ENCODE assay signal across 12 cellular contexts in genomic region chr2:174667461-174667860, GRCh38.
DNase-seq lines count a peak whose midpoint lies in the region; TF ChIP-seq lines count a peak whose summit lies in the region.
"Had no signal": no experiment of that assay in that cellular context is flagged by ENCODE, and none has a peak within 500 bp of the region (broad histone marks: within the 10 kb centered on the region; RNA-seq: fewer than 3 reads in every experiment).

No MANE protein-coding gene starts in this region.

- no peak overlapping the region for H4K8ac ChIP-seq in mesendoderm (ENCODE audit: low read depth, low read length)

- H3K4me1 ChIP-seq in mesendoderm (ENCODE audit: control insufficient read depth, low read depth, low read length) (peaks cover 8% of the 10 kb centered on the region), tibial artery (peaks cover 0 to 80% (median 46%) of the 10 kb centered on the region in 4 donors), testis (no peaks in the 10 kb centered on the region)

- H2BK15ac ChIP-seq in mesendoderm (replicated peaks; ENCODE audit: low read depth) = no peak overlapping the region

- peaks cover under 1% of the 10 kb centered on the region for H3K36me3 ChIP-seq in mesendoderm (ENCODE audit: control insufficient read depth, insufficient read depth, low read length)
- H3K36me3 ChIP-seq in tibial artery = peaks cover 0 to 2% (median 2%) of the 10 kb centered on the region in 3 donors
- no peaks in the 10 kb centered on the region for H3K36me3 ChIP-seq in testis (ENCODE audit: low read depth, missing control alignments)

- no peak overlapping the region for H2AK5ac ChIP-seq in mesendoderm (ENCODE audit: low read length)

- no peak overlapping the region for H2BK5ac ChIP-seq in mesendoderm (ENCODE audit: low read length)

- intact Hi-C loops in tibial artery (cut with DNase I; ENCODE audit: low total_unique reads) = no loop called here
- intact Hi-C loops in testis (cut with DNase I; ENCODE audit: low total_unique reads) = no loop called here

- no peak for TF ChIP-seq CTCF in tibial artery (IDR thresholded peaks at IDR 0.05)
- TF ChIP-seq CTCF in testis (IDR thresholded peaks at IDR 0.05) = no peak

- H3K27ac Mint-ChIP-seq in activated naive CD8-positive, alpha-beta T cell = peak overlapping the region; percentile 34
- no peak overlapping the region for H3K27ac Mint-ChIP-seq in activated naive CD8-positive, alpha-beta T cell treated with anti-CD3 and anti-CD28 coated beads for 36 hours

- no peak for TF ChIP-seq POLR2A in testis (IDR thresholded peaks at IDR 0.05)

- no peak overlapping the region for H3K9ac ChIP-seq in mesendoderm (ENCODE audit: low read length)

- H3K9me3 ChIP-seq in tibial artery (no peaks in the 10 kb centered on the region), testis (no peaks in the 10 kb centered on the region)
- H3K9me3 ChIP-seq: body of pancreas had no signal

- no peak overlapping the region for H3K4me3 Mint-ChIP-seq in activated naive CD8-positive, alpha-beta T cell
- H3K4me3 Mint-ChIP-seq in activated naive CD8-positive, alpha-beta T cell treated with anti-CD3 and anti-CD28 coated beads for 36 hours = no peak overlapping the region

- H3K27ac ChIP-seq in angular gyrus (ENCODE audit: low read depth, low read length) (peak overlapping the region; percentile 94), mesendoderm (ENCODE audit: low read depth, low read length) (no peak overlapping the region), tibial artery (peak overlapping the region; percentile 51 to 85), testis (no peak overlapping the region)
- H3K27ac ChIP-seq: body of pancreas had no signal

- no peak overlapping the region for H3K4ac ChIP-seq in mesendoderm (ENCODE audit: low read depth, low read length)

- H3K18ac ChIP-seq in mesendoderm (ENCODE audit: low read length) = peak overlapping the region; percentile 76

- no peak overlapping the region for H3K56ac ChIP-seq in mesendoderm (ENCODE audit: low read length)

- no peaks in the 10 kb centered on the region for H3K27me3 ChIP-seq in mesendoderm (ENCODE audit: insufficient read depth, low read length, poor library complexity)
- no peaks in the 10 kb centered on the region for H3K27me3 ChIP-seq in tibial artery
- no peaks in the 10 kb centered on the region for H3K27me3 ChIP-seq in testis
- H3K27me3 ChIP-seq: body of pancreas had no signal

- no peak overlapping the region for H3K23ac ChIP-seq in mesendoderm (ENCODE audit: low read length)

- peaks cover 34% of the 10 kb centered on the region for H3K4me1 Mint-ChIP-seq in activated naive CD8-positive, alpha-beta T cell (ENCODE audit: low read depth)
- H3K4me1 Mint-ChIP-seq in activated naive CD8-positive, alpha-beta T cell treated with anti-CD3 and anti-CD28 coated beads for 36 hours = peaks cover 27% of the 10 kb centered on the region

- DNase-seq in activated naive CD8-positive, alpha-beta T cell treated with anti-CD3 and anti-CD28 coated beads for 36 hours = no peak
- peak; percentile 78 for DNase-seq in mesendoderm
- DNase-seq in tibial artery = no peak
- no peak for DNase-seq in HCEC 1CT
- no peak for DNase-seq in testis
- no peak for DNase-seq in SHP77 treated with DMSO at 0.1 percent for 48 hours (lab: John Stamatoyannopoulos, UW)
- DNase-seq: body of pancreas; NCI-H187; stimulated activated CD4-positive, alpha-beta T cell treated with anti-CD3 and anti-CD28 coated beads, Interleukin-4, amount 100 ng/mL, for 4 hours; T-helper 9 cell had no signal

- WGBS in mesendoderm (ENCODE audit: extremely low coverage, insufficient coverage, low lambda C conversion rate) = no CpG with 5 or more reads among the region's 4 CpGs
- 65 to 80% methylated on average over 3 to 4 of the region's 4 CpGs for WGBS in testis, 2 donors

- no peaks in the 10 kb centered on the region for H3K79me2 ChIP-seq in mesendoderm (ENCODE audit: control insufficient read depth, insufficient read depth, low read length)

- peaks cover 11% of the 10 kb centered on the region for H3K9me3 Mint-ChIP-seq in activated naive CD8-positive, alpha-beta T cell (ENCODE audit: low read depth)
- peaks cover 11% of the 10 kb centered on the region for H3K9me3 Mint-ChIP-seq in activated naive CD8-positive, alpha-beta T cell treated with anti-CD3 and anti-CD28 coated beads for 36 hours

- H3K27me3 Mint-ChIP-seq in activated naive CD8-positive, alpha-beta T cell = no peaks in the 10 kb centered on the region
- no peaks in the 10 kb centered on the region for H3K27me3 Mint-ChIP-seq in activated naive CD8-positive, alpha-beta T cell treated with anti-CD3 and anti-CD28 coated beads for 36 hours

- H3K4me3 ChIP-seq in mesendoderm (ENCODE audit: low read length) (no peak overlapping the region), tibial artery (no peak overlapping the region), testis (no peak overlapping the region)
- H3K4me3 ChIP-seq: body of pancreas had no signal

- H2BK120ac ChIP-seq in mesendoderm (ENCODE audit: low read depth, low read length) = no peak overlapping the region

- H3K4me2 ChIP-seq in mesendoderm (ENCODE audit: low read length) = no peak overlapping the region

- H4K5ac ChIP-seq in mesendoderm (ENCODE audit: low read length) = no peak overlapping the region

- peaks cover 13% of the 10 kb centered on the region for H3K36me3 Mint-ChIP-seq in activated naive CD8-positive, alpha-beta T cell
- peaks cover 17% of the 10 kb centered on the region for H3K36me3 Mint-ChIP-seq in activated naive CD8-positive, alpha-beta T cell treated with anti-CD3 and anti-CD28 coated beads for 36 hours

- H3K79me1 ChIP-seq in mesendoderm (ENCODE audit: low read length) = peaks cover 9% of the 10 kb centered on the region

Comparison
In these comparisons a context has a peak if more than half of its experiments do, and no peak if none do; other contexts are left out.
1. H3K27ac ChIP-seq: peak in angular gyrus (single experiment) and tibial artery (2 of 2); none in mesendoderm (single experiment) and testis (0 of 2).